9 cellular contexts compared by ENCODE assay signal in genomic region chr11:129814244-129814992, GRCh38. TPM values are rescaled to one million over a fixed set of nuclear protein-coding genes. Genes with fewer than 3 reads are reported as not detected.
A peak's percentile ranks its signal among the peaks of the same experiment; 100 is the strongest.
DNase-seq lines count a peak whose midpoint lies in the region; ATAC-seq and TF ChIP-seq lines count a peak whose summit lies in the region.
"Had no signal": no experiment of that assay in that cellular context is flagged by ENCODE, and none has a peak within 500 bp of the region (broad histone marks: within the 10 kb centered on the region; RNA-seq: fewer than 3 reads in every experiment).

No MANE protein-coding gene starts in this region.

- peak; percentile 85 for ATAC-seq in T-helper 17 cell
- no peak for ATAC-seq in left lung

- H3K4me3 Mint-ChIP-seq in T-helper 17 cell (peak overlapping the region; percentile 87), immature natural killer cell (peak overlapping the region; percentile 36 to 64 (median 55))

- H3K27me3 Mint-ChIP-seq in T-helper 17 cell (peaks cover 14% of the 10 kb centered on the region), immature natural killer cell (ENCODE audit: low read depth in 3 of 3) (peaks cover 22 to 34% (median 23%) of the 10 kb centered on the region in 3 donors)

- H3K36me3 Mint-ChIP-seq in T-helper 17 cell (ENCODE audit: low read depth), result no peaks in the 10 kb centered on the region
- H3K36me3 Mint-ChIP-seq in immature natural killer cell, result peaks cover 0 to 8% (median 3%) of the 10 kb centered on the region in 3 donors

- no peaks in the 10 kb centered on the region for H3K9me3 ChIP-seq in T-helper 17 cell (ENCODE audit: control insufficient read depth, low read length, poor library complexity, severe bottlenecking)
- H3K9me3 ChIP-seq in esophagus muscularis mucosa, result no peaks in the 10 kb centered on the region
- no peaks in the 10 kb centered on the region for H3K9me3 ChIP-seq in left lung

- no peaks in the 10 kb centered on the region for H3K36me3 ChIP-seq in esophagus muscularis mucosa
- no peaks in the 10 kb centered on the region for H3K36me3 ChIP-seq in left lung

- 90% methylated on average over 23 of the region's 24 CpGs for WGBS in esophagus muscularis mucosa

- H3K9me3 Mint-ChIP-seq in immature natural killer cell, result peaks cover 0 to 24% (median 3%) of the 10 kb centered on the region in 6 donors

- peaks cover 3 to 9% (median 8%) of the 10 kb centered on the region in 4 donors for H3K4me1 ChIP-seq in esophagus muscularis mucosa
- no peaks in the 10 kb centered on the region for H3K4me1 ChIP-seq in left lung

- H3K4me1 Mint-ChIP-seq in T-helper 17 cell (peaks cover 24% of the 10 kb centered on the region), immature natural killer cell (peaks cover 19 to 33% of the 10 kb centered on the region in 2 donors)

- H3K4me3 ChIP-seq in esophagus muscularis mucosa, result no peak overlapping the region
- H3K4me3 ChIP-seq in left lung, result no peak overlapping the region

- no peak for TF ChIP-seq CTCF in esophagus muscularis mucosa (IDR thresholded peaks at IDR 0.05)
- TF ChIP-seq CTCF in left lung (IDR thresholded peaks at IDR 0.05), result no peak

- peaks cover 0 to 42% (median 4%) of the 10 kb centered on the region in 4 donors for H3K27me3 ChIP-seq in esophagus muscularis mucosa
- H3K27me3 ChIP-seq in left lung, result peaks cover 13 to 50% of the 10 kb centered on the region in 2 donors

- peak; percentile 37 to 71 (median 58) for DNase-seq in T-helper 17 cell
- DNase-seq in activated CD8-positive, alpha-beta memory T cell treated with anti-CD3 and anti-CD28 coated beads, Interleukin-2, amount 50 U/mL, for 4 hours, result peak; percentile 47
- DNase-seq in immature natural killer cell, result peak; percentile 52 to 68 (median 53)
- DNase-seq in stimulated activated CD8-positive, alpha-beta memory T cell treated with anti-CD3 and anti-CD28 coated beads, Interleukin-7, amount 100 ng/mL, for 48 hours (ENCODE audit: extremely low read depth in 1 of 2, low read depth in 1 of 2), result peak; percentile 7 to 56
- DNase-seq in DMS79 treated with DMSO at 0.1 percent for 48 hours (lab: John Stamatoyannopoulos, UW), result no peak
- DNase-seq in esophagus muscularis mucosa (ENCODE audit: extremely low spot score), result no peak
- no peak for DNase-seq in left lung
- DNase-seq: substantia nigra had no signal

- intact Hi-C loops in esophagus muscularis mucosa (cut with DNase I), result no loop called here
- intact Hi-C loops in left lung (cut with DNase I), result no loop called here

- peak overlapping the region; percentile 85 for H3K27ac Mint-ChIP-seq in T-helper 17 cell
- H3K27ac Mint-ChIP-seq in immature natural killer cell, result peak overlapping the region in 4 of 6 donors; percentile 19 to 73 (median 50)

- H3K27ac ChIP-seq in esophagus muscularis mucosa (replicated peaks in 1 of 4) (no peak overlapping the region), left lung (no peak overlapping the region)
- H3K27ac ChIP-seq: HL-60 had no signal

- TF ChIP-seq POLR2A in esophagus muscularis mucosa (IDR thresholded peaks at IDR 0.05; ENCODE audit: low read depth), result no peak

- TF ChIP-seq EP300 in esophagus muscularis mucosa (IDR thresholded peaks at IDR 0.05), result no peak

RNA-seq across cellular contexts. Expression of gene TMEM45B, which starts 1.2 kb away (rescaled TPM):
- total RNA-seq in T-helper 17 cell (1 to 10 TPM; 4.4 to 4.8 TPM), esophagus muscularis mucosa (under 1 TPM in 2 of 4 donors, not detected in 2; 0.11 to 0.66 TPM), left lung (10 to 100 TPM; 19.3 to 24.3 TPM)
- polyA plus RNA-seq in immature natural killer cell, result under 1 TPM in 1 of 3 donors, not detected in 2; 0.10 TPM

Comparison
In these comparisons a context has a peak if more than half of its experiments do, and no peak if none do; other contexts are left out.
1. DNase-seq: peak in T-helper 17 cell (3 of 3), activated CD8-positive, alpha-beta memory T cell treated with anti-CD3 and anti-CD28 coated beads, Interleukin-2, amount 50 U/mL, for 4 hours (single experiment), immature natural killer cell (3 of 3) and stimulated activated CD8-positive, alpha-beta memory T cell treated with anti-CD3 and anti-CD28 coated beads, Interleukin-7, amount 100 ng/mL, for 48 hours (2 of 2); none in DMS79 treated with DMSO at 0.1 percent for 48 hours (single experiment), esophagus muscularis mucosa (single experiment) and left lung (0 of 2).